Comparison of ENCODE assay signal across 10 cellular contexts in the genomic region with DNA sequence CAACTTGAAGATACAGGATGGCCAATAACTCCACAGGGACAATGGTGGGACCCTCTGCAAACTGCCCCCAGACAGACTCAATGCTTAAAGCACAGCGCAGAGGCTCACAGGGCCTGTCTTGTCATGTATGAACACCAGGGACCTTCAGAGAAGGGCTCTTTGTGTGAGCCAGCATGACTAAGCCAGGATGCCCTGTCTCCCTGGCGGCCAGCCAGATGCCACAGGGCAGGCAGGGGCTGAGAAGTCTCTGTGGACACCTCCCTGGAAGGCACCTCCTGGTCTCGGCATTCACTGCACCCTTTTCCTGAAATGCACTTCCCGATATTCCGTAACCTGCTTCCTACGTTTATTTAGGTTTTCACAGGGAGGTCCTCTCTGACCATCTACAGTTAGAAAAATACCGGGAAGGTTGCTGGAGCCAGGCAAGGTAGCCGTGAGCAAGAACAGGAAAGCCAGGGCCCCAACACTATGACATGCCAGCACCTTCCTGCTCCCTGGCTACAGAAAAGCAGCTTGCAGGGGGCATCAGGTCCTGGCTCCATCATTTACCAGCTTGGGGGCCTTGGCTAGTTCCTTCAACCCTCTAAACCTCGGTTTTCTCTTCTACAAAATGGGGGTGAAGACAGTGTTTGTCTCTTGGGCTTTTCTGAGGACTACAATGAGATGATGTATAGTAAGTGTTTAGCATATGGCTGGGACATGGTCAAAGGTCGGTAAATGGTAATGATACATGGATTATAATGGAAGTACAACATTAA.
DNase-seq lines count a peak whose midpoint lies in the region; FAIRE-seq and TF ChIP-seq lines count a peak whose summit lies in the region.
"Had no signal": no experiment of that assay in that cellular context is flagged by ENCODE, and none has a peak within 500 bp of the region (broad histone marks: within the 10 kb centered on the region; RNA-seq: fewer than 3 reads in every experiment).

No MANE protein-coding gene starts in this region.

- peak overlapping the region; percentile 81 for H3K27ac Mint-ChIP-seq in astrocyte (ENCODE audit: unreplicated experiment)
- H3K27ac Mint-ChIP-seq in activated CD4-positive, alpha-beta T cell treated with anti-CD3 and anti-CD28 coated beads, Interleukin-2, amount 10 ng/mL, durations not matched to agents 7 days and 5 days, result no peak overlapping the region
- H3K27ac Mint-ChIP-seq: activated naive CD8-positive, alpha-beta T cell treated with anti-CD3 and anti-CD28 coated beads, Interleukin-2, amount 10 ng/mL, durations not matched to agents 7 days and 5 days had no signal

- POLR2A ChIA-PET in activated CD4-positive, alpha-beta T cell treated with anti-CD3 and anti-CD28 coated beads, Interleukin-2, amount 10 ng/mL, durations not matched to agents 7 days and 5 days (lab: Charles Lee), result no interaction called here

- no peaks in the 10 kb centered on the region for H3K36me3 ChIP-seq in astrocyte (ENCODE audit: insufficient read depth, low read length)

- H3K9me3 Mint-ChIP-seq in astrocyte (ENCODE audit: unreplicated experiment), result peaks cover 2% of the 10 kb centered on the region
- H3K9me3 Mint-ChIP-seq in activated CD4-positive, alpha-beta T cell treated with anti-CD3 and anti-CD28 coated beads, Interleukin-2, amount 10 ng/mL, durations not matched to agents 7 days and 5 days, result no peaks in the 10 kb centered on the region
- H3K9me3 Mint-ChIP-seq: activated naive CD8-positive, alpha-beta T cell treated with anti-CD3 and anti-CD28 coated beads, Interleukin-2, amount 10 ng/mL, durations not matched to agents 7 days and 5 days; neural crest cell had no signal

- peaks cover 4% of the 10 kb centered on the region for H3K9me3 ChIP-seq in astrocyte (ENCODE audit: insufficient read depth, low read depth, low read length)

- H3K4me1 ChIP-seq in astrocyte (ENCODE audit: insufficient read depth, low read length), result peaks cover 15% of the 10 kb centered on the region

- H3K9ac ChIP-seq in astrocyte (ENCODE audit: low read length), result no peak overlapping the region

- in situ Hi-C loops in Caki2 (cut with HindIII; ENCODE audit: low pct_unique_long_range_greater_than_20kb, low sequenced_read_pairs), result no loop called here

- no peak for TF ChIP-seq CTCF in astrocyte (IDR thresholded peaks at IDR 0.05; ENCODE audit: insufficient read depth, low read depth, low read length)

- CTCF ChIA-PET in activated CD4-positive, alpha-beta T cell treated with anti-CD3 and anti-CD28 coated beads, Interleukin-2, amount 10 ng/mL, durations not matched to agents 7 days and 5 days (lab: Charles Lee), result no interaction called here

- no peak for TF ChIP-seq POLR2A in GM12891 (IDR thresholded peaks at IDR 0.05; ENCODE audit: low read depth, low read length)

- H2AFZ ChIP-seq in astrocyte (ENCODE audit: low read depth, low read length), result no peak overlapping the region

- H3K4me1 Mint-ChIP-seq in astrocyte (ENCODE audit: low read depth, unreplicated experiment), result peaks cover 25% of the 10 kb centered on the region
- peaks cover 15% of the 10 kb centered on the region for H3K4me1 Mint-ChIP-seq in activated CD4-positive, alpha-beta T cell treated with anti-CD3 and anti-CD28 coated beads, Interleukin-2, amount 10 ng/mL, durations not matched to agents 7 days and 5 days

- peaks cover 11% of the 10 kb centered on the region for H3K27me3 ChIP-seq in astrocyte (ENCODE audit: insufficient read depth, low read length)

- FAIRE-seq in astrocyte (lab: Jason Lieb, UNC), result no peak
- no peak for FAIRE-seq in GM12891 (lab: Jason Lieb, UNC)

- no peaks in the 10 kb centered on the region for H3K79me2 ChIP-seq in astrocyte (ENCODE audit: insufficient read depth, low read length)

- H3K27me3 Mint-ChIP-seq in astrocyte (ENCODE audit: low read depth, unreplicated experiment), result no peaks in the 10 kb centered on the region
- no peaks in the 10 kb centered on the region for H3K27me3 Mint-ChIP-seq in activated CD4-positive, alpha-beta T cell treated with anti-CD3 and anti-CD28 coated beads, Interleukin-2, amount 10 ng/mL, durations not matched to agents 7 days and 5 days
- H3K27me3 Mint-ChIP-seq: activated naive CD8-positive, alpha-beta T cell treated with anti-CD3 and anti-CD28 coated beads, Interleukin-2, amount 10 ng/mL, durations not matched to agents 7 days and 5 days had no signal

- H4K20me1 ChIP-seq in astrocyte (ENCODE audit: insufficient read depth, low read length), result peaks cover 54% of the 10 kb centered on the region

- H3K4me3 Mint-ChIP-seq in astrocyte (ENCODE audit: unreplicated experiment), result no peak overlapping the region
- H3K4me3 Mint-ChIP-seq in activated CD4-positive, alpha-beta T cell treated with anti-CD3 and anti-CD28 coated beads, Interleukin-2, amount 10 ng/mL, durations not matched to agents 7 days and 5 days, result no peak overlapping the region
- H3K4me3 Mint-ChIP-seq: activated naive CD8-positive, alpha-beta T cell treated with anti-CD3 and anti-CD28 coated beads, Interleukin-2, amount 10 ng/mL, durations not matched to agents 7 days and 5 days; neural crest cell had no signal

- H3K36me3 Mint-ChIP-seq in astrocyte (ENCODE audit: low read depth, unreplicated experiment), result no peaks in the 10 kb centered on the region
- H3K36me3 Mint-ChIP-seq in activated CD4-positive, alpha-beta T cell treated with anti-CD3 and anti-CD28 coated beads, Interleukin-2, amount 10 ng/mL, durations not matched to agents 7 days and 5 days (ENCODE audit: low read depth), result no peaks in the 10 kb centered on the region
- H3K36me3 Mint-ChIP-seq: activated naive CD8-positive, alpha-beta T cell treated with anti-CD3 and anti-CD28 coated beads, Interleukin-2, amount 10 ng/mL, durations not matched to agents 7 days and 5 days had no signal

- no peak overlapping the region for H3K27ac ChIP-seq in astrocyte (ENCODE audit: low read depth, low read length)

- peak overlapping the region; percentile 52 for H3K4me2 ChIP-seq in astrocyte (ENCODE audit: low read length)

- H3K4me3 ChIP-seq in astrocyte (ENCODE audit: insufficient read depth, low read depth, low read length), result no peak overlapping the region

- peak; percentile 84 for DNase-seq in Caki2 (ENCODE audit: low read depth)
- DNase-seq in LoVo (ENCODE audit: low spot score), result peak; percentile 79
- peak; percentile 23 for DNase-seq in astrocyte (ENCODE audit: low read depth)
- DNase-seq in lung microvascular endothelial cell (ENCODE audit: low read depth in 2 of 2), result peak; percentile 61 to 82
- DNase-seq in hepatic stellate cell (ENCODE audit: low spot score), result no peak
- DNase-seq in GM12891 (ENCODE audit: insufficient read length, low spot score), result no peak
- no peak for DNase-seq in activated CD4-positive, alpha-beta T cell treated with anti-CD3 and anti-CD28 coated beads, Interleukin-2, amount 10 ng/mL, durations not matched to agents 7 days and 5 days
- DNase-seq in NCI-H524 treated with DMSO at 0.1 percent for 48 hours (lab: John Stamatoyannopoulos, UW), result no peak
- DNase-seq: activated naive CD8-positive, alpha-beta T cell treated with anti-CD3 and anti-CD28 coated beads, Interleukin-2, amount 10 ng/mL, durations not matched to agents 7 days and 5 days had no signal

TF ChIP-seq in GM12891, 5 proteins besides CTCF, POLR2A, EP300 and RAD21:
- TF ChIP-seq POLR2AphosphoS5 (IDR thresholded peaks at IDR 0.05; ENCODE audit: low read depth, low read length) (no peak), POU2F2 (IDR thresholded peaks at IDR 0.05; ENCODE audit: low read depth, low read length) (no peak), TAF1 (IDR thresholded peaks at IDR 0.05; ENCODE audit: low read depth, low read length) (no peak), SPI1 (IDR thresholded peaks at IDR 0.05; ENCODE audit: low read depth, low read length) (no peak), PAX5 (IDR thresholded peaks at IDR 0.05; ENCODE audit: insufficient read depth, low read length, severe bottlenecking) (no peak)

Comparison
In these comparisons a context has a peak if more than half of its experiments do, and no peak if none do; other contexts are left out.
1. DNase-seq: peak in Caki2 (single experiment), LoVo (single experiment), astrocyte (single experiment) and lung microvascular endothelial cell (2 of 2); none in hepatic stellate cell (single experiment), GM12891 (single experiment), activated CD4-positive, alpha-beta T cell treated with anti-CD3 and anti-CD28 coated beads, Interleukin-2, amount 10 ng/mL, durations not matched to agents 7 days and 5 days (single experiment) and NCI-H524 treated with DMSO at 0.1 percent for 48 hours (single experiment).